In genomic region chr1:207811920-207812720, GRCh38 we compare ENCODE assay signal across 8 cellular contexts.
DNase-seq lines count a peak whose midpoint lies in the region; ATAC-seq lines count a peak whose summit lies in the region.

No MANE protein-coding gene starts in this region.

- DNase-seq in CD8-positive, alpha-beta memory T cell = no peak
- DNase-seq in T47D (ENCODE audit: low read depth in 1 of 2, low spot score in 1 of 2) = peak; percentile 90 to 95
- no peak for DNase-seq in effector memory CD4-positive, alpha-beta T cell

- in situ Hi-C loops in T47D (cut with HindIII; ENCODE audit: low pct_unique_long_range_greater_than_20kb, low sequenced_read_pairs) = no loop called here

- H3K9me3 ChIP-seq in CD8-positive, alpha-beta memory T cell (ENCODE audit: low read length) = no peaks in the 10 kb centered on the region
- no peaks in the 10 kb centered on the region for H3K9me3 ChIP-seq in effector memory CD4-positive, alpha-beta T cell (ENCODE audit: control insufficient read depth, low read length)

- H3K27ac ChIP-seq in CD8-positive, alpha-beta memory T cell (ENCODE audit: low read depth, low read length) = no peak overlapping the region
- H3K27ac ChIP-seq in layer of hippocampus (ENCODE audit: low read depth, low read length) = peak overlapping the region; percentile 83
- H3K27ac ChIP-seq in temporal lobe (ENCODE audit: low read depth, low read length) = peak overlapping the region; percentile 95
- H3K27ac ChIP-seq in effector memory CD4-positive, alpha-beta T cell (ENCODE audit: insufficient read depth, low read length, poor library complexity, severe bottlenecking) = no peak overlapping the region

- H3K9me3 Mint-ChIP-seq in CD8-positive, alpha-beta memory T cell = no peaks in the 10 kb centered on the region
- H3K9me3 Mint-ChIP-seq in IgD-negative memory B cell = no peaks in the 10 kb centered on the region

- POLR2A ChIA-PET in CD8-positive, alpha-beta memory T cell (lab: Charles Lee) = interaction anchor here (0.6 kb wide), 2 partner anchors 66 to 432 kb away, joined by 3 to 7 read pairs; no protein-coding TSS in a partner anchor

- H3K27ac Mint-ChIP-seq in CD8-positive, alpha-beta memory T cell = peak overlapping the region in 6 of 8 donors; percentile 22 to 66 (median 36)
- peak overlapping the region; percentile 19 to 94 (median 90) for H3K27ac Mint-ChIP-seq in IgD-negative memory B cell

- H3K4me3 ChIP-seq in CD8-positive, alpha-beta memory T cell (ENCODE audit: low read length) = no peak overlapping the region
- H3K4me3 ChIP-seq in effector memory CD4-positive, alpha-beta T cell (ENCODE audit: insufficient read depth, low read depth, low read length, poor library complexity, severe bottlenecking) = no peak overlapping the region

- no peaks in the 10 kb centered on the region for H3K27me3 ChIP-seq in CD8-positive, alpha-beta memory T cell (ENCODE audit: insufficient read depth, low read length, poor library complexity, severe bottlenecking)
- H3K27me3 ChIP-seq in layer of hippocampus (ENCODE audit: control insufficient read depth, insufficient read depth, low read length) = no peaks in the 10 kb centered on the region
- H3K27me3 ChIP-seq in effector memory CD4-positive, alpha-beta T cell (replicated peaks; ENCODE audit: control insufficient read depth, insufficient read depth, low read length, poor library complexity, severe bottlenecking) = no peaks in the 10 kb centered on the region

- peak overlapping the region in 1 of 7 donors; percentile 23 for H3K4me3 Mint-ChIP-seq in CD8-positive, alpha-beta memory T cell
- peak overlapping the region in 2 of 4 donors; percentile 12 to 45 for H3K4me3 Mint-ChIP-seq in IgD-negative memory B cell

- peaks cover 6 to 94% (median 13%) of the 10 kb centered on the region in 3 donors for H3K36me3 Mint-ChIP-seq in CD8-positive, alpha-beta memory T cell
- peaks cover 7% of the 10 kb centered on the region for H3K36me3 Mint-ChIP-seq in IgD-negative memory B cell

- H3K4me1 ChIP-seq in CD8-positive, alpha-beta memory T cell (ENCODE audit: insufficient read depth, low read length) = peaks cover 51% of the 10 kb centered on the region
- peaks cover 23% of the 10 kb centered on the region for H3K4me1 ChIP-seq in effector memory CD4-positive, alpha-beta T cell (ENCODE audit: control insufficient read depth, insufficient read depth, low read length, poor library complexity, severe bottlenecking)

- no peaks in the 10 kb centered on the region for H3K27me3 Mint-ChIP-seq in CD8-positive, alpha-beta memory T cell
- H3K27me3 Mint-ChIP-seq in IgD-negative memory B cell = no peaks in the 10 kb centered on the region

- CTCF ChIA-PET in CD8-positive, alpha-beta memory T cell (lab: Charles Lee) = interaction anchor here (0.7 to 1.9 kb wide), 9 partner anchors 9 to 151 kb away, joined by 3 to 9 read pairs (median 4); no protein-coding TSS in a partner anchor

- ATAC-seq in HG03135 (IDR thresholded peaks at IDR 0.05; ENCODE audit: unreplicated experiment) (no peak), HG02981 (IDR thresholded peaks at IDR 0.05; ENCODE audit: unreplicated experiment) (no peak)

- peaks cover 80% of the 10 kb centered on the region for H3K36me3 ChIP-seq in CD8-positive, alpha-beta memory T cell (ENCODE audit: insufficient read depth, low read length)
- peaks cover 82% of the 10 kb centered on the region for H3K36me3 ChIP-seq in effector memory CD4-positive, alpha-beta T cell (ENCODE audit: control insufficient read depth, insufficient read depth, low read length)

- peaks cover 39 to 90% (median 60%) of the 10 kb centered on the region in 3 donors for H3K4me1 Mint-ChIP-seq in CD8-positive, alpha-beta memory T cell
- H3K4me1 Mint-ChIP-seq in IgD-negative memory B cell = peaks cover 73 to 77% (median 74%) of the 10 kb centered on the region in 3 donors

Comparison
In these comparisons a context has a peak if more than half of its experiments do, and no peak if none do; other contexts are left out.
1. DNase-seq: peak in T47D (2 of 2); none in CD8-positive, alpha-beta memory T cell (0 of 5) and effector memory CD4-positive, alpha-beta T cell (0 of 3).
2. H3K27ac ChIP-seq: peak in layer of hippocampus (single experiment) and temporal lobe (single experiment); none in CD8-positive, alpha-beta memory T cell (single experiment) and effector memory CD4-positive, alpha-beta T cell (single experiment).